1 cellular context compared by ENCODE assay signal in genomic region chr1:155241069-155241679, GRCh38.
TF ChIP-seq lines count a peak whose summit lies in the region.

No MANE protein-coding gene starts in this region.

TF ChIP-seq in GM23338, 12 proteins besides CTCF, POLR2A, EP300 and RAD21 (continued from another document):
- TF ChIP-seq ZNF462 (CRISPR knock-in tag; IDR thresholded peaks at IDR 0.05) (no peak), CREB1 (CRISPR knock-in tag; IDR thresholded peaks at IDR 0.05; ENCODE audit: low read depth) (peak; percentile 68), ZNF114 (CRISPR knock-in tag; IDR thresholded peaks at IDR 0.05) (no peak), ETS1 (IDR thresholded peaks at IDR 0.05) (peak; percentile 90)
TF ChIP-seq in GM23338: peak in this region for 3.
